1 cellular context compared by ENCODE assay signal in genomic region chr12:118061876-118062791, GRCh38.
TF ChIP-seq lines count a peak whose summit lies in the region.

No MANE protein-coding gene starts in this region.

TF ChIP-seq in K562, 482 proteins besides CTCF, POLR2A, EP300 and RAD21 (continues in another document):
- peak; percentile 64 for TF ChIP-seq ZNF740 (CRISPR knock-in tag; IDR thresholded peaks at IDR 0.05)
- TF ChIP-seq ZNF740 (tag; IDR thresholded peaks at IDR 0.05), result no peak
- peak; percentile 30; the same call in 1 of the 2 replicates for TF ChIP-seq ZNF766 (CRISPR knock-in tag; conservative IDR thresholded peaks at IDR 0.05)
- peak in 1 of 3 experiments; percentile 44 for TF ChIP-seq YY1 (IDR thresholded peaks at IDR 0.05; ENCODE audit: borderline replicate concordance in 1 of 3, control insufficient read depth in 1 of 3, extremely low read depth in 1 of 3, insufficient read depth in 3 of 3, insufficient read length in 1 of 3, insufficient replicate concordance in 2 of 3, low read depth in 1 of 3, low read length in 2 of 3)
- peak; percentile 62 for TF ChIP-seq GABPA (tag; conservative IDR thresholded peaks at IDR 0.05; ENCODE audit: low read depth)
- TF ChIP-seq CREB3L1 (IDR thresholded peaks at IDR 0.05; ENCODE audit: borderline replicate concordance, low read depth), result peak; percentile 27; the same call in 1 of the 2 replicates
- peak; percentile 38; the same call in 1 of the 2 replicates for TF ChIP-seq ZNF511 (CRISPR knock-in tag; IDR thresholded peaks at IDR 0.05)
- TF ChIP-seq RBBP5 (IDR thresholded peaks at IDR 0.05; ENCODE audit: borderline replicate concordance, insufficient read depth, low read length, poor library complexity, severe bottlenecking), result peak; percentile 63
- TF ChIP-seq ZBTB9 (CRISPR knock-in tag; IDR thresholded peaks at IDR 0.05), result 0 out of 2 replicates have a peak, but pooled peaks have one; percentile 36
- TF ChIP-seq HBP1 (CRISPR knock-in tag; IDR thresholded peaks at IDR 0.05), result peak; percentile 67; the same call in 1 of the 2 replicates
- no peak for TF ChIP-seq GTF2A2 (tag; IDR thresholded peaks at IDR 0.05)
- TF ChIP-seq ARID2 (IDR thresholded peaks at IDR 0.05), result 0 out of 2 replicates have a peak, but pooled peaks have one; percentile 9
- no peak for TF ChIP-seq FOXP1 (CRISPR knock-in tag; IDR thresholded peaks at IDR 0.05)
- peak in 1 of 2 experiments; percentile 34 for TF ChIP-seq E2F6 (IDR thresholded peaks at IDR 0.05; ENCODE audit: borderline replicate concordance in 1 of 2, extremely low read depth in 1 of 2, insufficient read depth in 1 of 2, insufficient read length in 1 of 2, low read depth in 1 of 2, low read length in 1 of 2, poor library complexity in 1 of 2, severe bottlenecking in 1 of 2)
- no peak for TF ChIP-seq HCFC1 (IDR thresholded peaks at IDR 0.05; ENCODE audit: low read depth, low read length)
- TF ChIP-seq TCF3 (CRISPR knock-in tag; IDR thresholded peaks at IDR 0.05), result no peak
- peak; percentile 24; the same call in 1 of the 2 replicates for TF ChIP-seq BRD4 (IDR thresholded peaks at IDR 0.05)
- TF ChIP-seq NFRKB (IDR thresholded peaks at IDR 0.05; ENCODE audit: low read depth), result peak; percentile 65
- TF ChIP-seq ZNF609 (CRISPR knock-in tag; IDR thresholded peaks at IDR 0.05; ENCODE audit: borderline replicate concordance), result no peak
- TF ChIP-seq SMARCE1 (IDR thresholded peaks at IDR 0.05), result 0 out of 2 replicates have a peak, but pooled peaks have one; percentile 48
- peak; percentile 66 for TF ChIP-seq KDM5B (IDR thresholded peaks at IDR 0.05; ENCODE audit: insufficient replicate concordance, low read depth, low read length)
- TF ChIP-seq GATAD2A (IDR thresholded peaks at IDR 0.05), result 0 out of 2 replicates have a peak, but pooled peaks have one; percentile 28
- peak; percentile 30; the same call in 1 of the 2 replicates for TF ChIP-seq POLR2AphosphoS2 (IDR thresholded peaks at IDR 0.05; ENCODE audit: low read length)
- TF ChIP-seq NFE2L1 (tag; IDR thresholded peaks at IDR 0.05; ENCODE audit: borderline replicate concordance, low read depth), result no peak
- TF ChIP-seq GTF2E2 (tag; IDR thresholded peaks at IDR 0.05), result peak; percentile 14; the same call in 1 of the 2 replicates
- no peak for TF ChIP-seq RREB1 (CRISPR knock-in tag; IDR thresholded peaks at IDR 0.05)
- TF ChIP-seq ZFX (CRISPR knock-in tag; IDR thresholded peaks at IDR 0.05), result peak; percentile 53; the same call in 1 of the 2 replicates
- TF ChIP-seq ELF1 (tag; IDR thresholded peaks at IDR 0.05), result peak; percentile 30; the same call in 1 of the 2 replicates
- peak; percentile 36 for TF ChIP-seq TBP (optimal IDR thresholded peaks at IDR 0.05; ENCODE audit: low read depth, low read length)
- TF ChIP-seq CCNT2 (IDR thresholded peaks at IDR 0.05; ENCODE audit: borderline replicate concordance, extremely low read depth, insufficient read length, low read depth, low read length), result peak; percentile 22
- peak; percentile 14 for TF ChIP-seq SAP30 (IDR thresholded peaks at IDR 0.05; ENCODE audit: borderline replicate concordance, insufficient read depth, low read depth, low read length, poor library complexity, severe bottlenecking)
